2 cellular contexts compared by ENCODE assay signal in the genomic region with DNA sequence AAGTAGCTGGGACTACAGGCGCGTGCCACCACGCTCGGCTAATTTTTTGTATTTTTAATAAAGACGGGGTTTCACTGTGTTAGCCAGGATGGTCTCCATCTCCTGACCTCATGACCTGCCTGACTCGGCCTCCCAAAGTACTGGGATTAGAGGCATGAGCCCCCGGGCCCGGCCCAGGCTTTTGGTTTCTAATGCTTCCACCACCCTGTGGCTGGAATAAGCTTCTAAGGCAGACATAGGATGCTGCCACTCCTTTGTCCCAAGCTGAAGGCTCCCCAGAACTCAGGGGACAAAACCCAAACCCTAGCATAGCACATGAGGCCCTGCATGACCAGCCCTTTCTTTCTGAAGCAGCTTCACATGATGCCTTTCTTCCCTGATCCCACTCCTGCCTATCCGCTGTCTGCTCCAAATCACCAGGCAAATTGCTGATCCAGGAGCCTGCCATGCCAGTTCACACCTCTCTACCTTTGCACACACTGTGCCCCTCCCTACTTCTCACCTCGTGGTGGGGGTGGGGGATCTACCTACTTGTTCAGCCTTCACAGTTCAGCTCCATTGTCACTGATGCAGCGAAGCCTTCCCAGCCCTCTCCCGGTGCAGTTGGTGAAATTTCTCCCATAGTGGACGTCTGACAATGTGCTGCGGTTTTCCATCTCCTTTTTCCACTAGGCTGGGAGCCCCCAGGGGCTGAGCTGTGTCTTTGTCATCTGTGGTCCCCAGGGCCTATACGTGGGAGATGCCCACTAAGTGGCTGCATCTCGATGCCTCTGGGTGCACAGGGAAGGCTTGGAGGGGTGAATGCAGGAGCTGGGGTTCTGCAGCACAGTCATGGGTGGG.
TF ChIP-seq lines count a peak whose summit lies in the region.

No MANE protein-coding gene starts in this region.

TF ChIP-seq in SK-N-SH, 30 proteins besides CTCF, POLR2A, EP300 and RAD21 (continued from another document):
- TF ChIP-seq CHD2 (IDR thresholded peaks at IDR 0.05; ENCODE audit: low read length, partially characterized antibody) (no peak), FOSL2 (IDR thresholded peaks at IDR 0.05; ENCODE audit: borderline replicate concordance, low read depth) (no peak), EZH2phosphoT487 (IDR thresholded peaks at IDR 0.05; ENCODE audit: borderline replicate concordance, low read depth) (no peak), ELF1 (IDR thresholded peaks at IDR 0.05) (no peak)
- TF ChIP-seq, protein P1, sequence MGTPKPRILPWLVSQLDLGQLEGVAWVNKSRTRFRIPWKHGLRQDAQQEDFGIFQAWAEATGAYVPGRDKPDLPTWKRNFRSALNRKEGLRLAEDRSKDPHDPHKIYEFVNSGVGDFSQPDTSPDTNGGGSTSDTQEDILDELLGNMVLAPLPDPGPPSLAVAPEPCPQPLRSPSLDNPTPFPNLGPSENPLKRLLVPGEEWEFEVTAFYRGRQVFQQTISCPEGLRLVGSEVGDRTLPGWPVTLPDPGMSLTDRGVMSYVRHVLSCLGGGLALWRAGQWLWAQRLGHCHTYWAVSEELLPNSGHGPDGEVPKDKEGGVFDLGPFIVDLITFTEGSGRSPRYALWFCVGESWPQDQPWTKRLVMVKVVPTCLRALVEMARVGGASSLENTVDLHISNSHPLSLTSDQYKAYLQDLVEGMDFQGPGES (IDR thresholded peaks at IDR 0.05; ENCODE audit: low read depth, low read length), result no peak
- TF ChIP-seq, protein P2, sequence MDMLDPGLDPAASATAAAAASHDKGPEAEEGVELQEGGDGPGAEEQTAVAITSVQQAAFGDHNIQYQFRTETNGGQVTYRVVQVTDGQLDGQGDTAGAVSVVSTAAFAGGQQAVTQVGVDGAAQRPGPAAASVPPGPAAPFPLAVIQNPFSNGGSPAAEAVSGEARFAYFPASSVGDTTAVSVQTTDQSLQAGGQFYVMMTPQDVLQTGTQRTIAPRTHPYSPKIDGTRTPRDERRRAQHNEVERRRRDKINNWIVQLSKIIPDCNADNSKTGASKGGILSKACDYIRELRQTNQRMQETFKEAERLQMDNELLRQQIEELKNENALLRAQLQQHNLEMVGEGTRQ (IDR thresholded peaks at IDR 0.05; ENCODE audit: borderline replicate concordance, low read depth, low read length), result no peak
- TF ChIP-seq, protein P3, sequence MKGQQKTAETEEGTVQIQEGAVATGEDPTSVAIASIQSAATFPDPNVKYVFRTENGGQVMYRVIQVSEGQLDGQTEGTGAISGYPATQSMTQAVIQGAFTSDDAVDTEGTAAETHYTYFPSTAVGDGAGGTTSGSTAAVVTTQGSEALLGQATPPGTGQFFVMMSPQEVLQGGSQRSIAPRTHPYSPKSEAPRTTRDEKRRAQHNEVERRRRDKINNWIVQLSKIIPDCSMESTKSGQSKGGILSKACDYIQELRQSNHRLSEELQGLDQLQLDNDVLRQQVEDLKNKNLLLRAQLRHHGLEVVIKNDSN (IDR thresholded peaks at IDR 0.05; ENCODE audit: borderline replicate concordance, low read depth), result no peak

TF ChIP-seq in SK-N-SH treated with all-trans-retinoic acid at 6 μM for 48 hours, 23 proteins besides CTCF, POLR2A, EP300 and RAD21 (continued from another document):
- no peak for TF ChIP-seq ZNF70 (CRISPR knock-in tag; IDR thresholded peaks at IDR 0.05)
- no peak for TF ChIP-seq ZFP30 (CRISPR knock-in tag; IDR thresholded peaks at IDR 0.05)
- no peak for TF ChIP-seq PPARA (CRISPR knock-in tag; IDR thresholded peaks at IDR 0.05; ENCODE audit: borderline replicate concordance)
- TF ChIP-seq, protein P4, sequence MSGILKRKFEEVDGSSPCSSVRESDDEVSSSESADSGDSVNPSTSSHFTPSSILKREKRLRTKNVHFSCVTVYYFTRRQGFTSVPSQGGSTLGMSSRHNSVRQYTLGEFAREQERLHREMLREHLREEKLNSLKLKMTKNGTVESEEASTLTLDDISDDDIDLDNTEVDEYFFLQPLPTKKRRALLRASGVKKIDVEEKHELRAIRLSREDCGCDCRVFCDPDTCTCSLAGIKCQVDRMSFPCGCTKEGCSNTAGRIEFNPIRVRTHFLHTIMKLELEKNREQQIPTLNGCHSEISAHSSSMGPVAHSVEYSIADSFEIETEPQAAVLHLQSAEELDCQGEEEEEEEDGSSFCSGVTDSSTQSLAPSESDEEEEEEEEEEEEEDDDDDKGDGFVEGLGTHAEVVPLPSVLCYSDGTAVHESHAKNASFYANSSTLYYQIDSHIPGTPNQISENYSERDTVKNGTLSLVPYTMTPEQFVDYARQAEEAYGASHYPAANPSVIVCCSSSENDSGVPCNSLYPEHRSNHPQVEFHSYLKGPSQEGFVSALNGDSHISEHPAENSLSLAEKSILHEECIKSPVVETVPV (CRISPR knock-in tag; IDR thresholded peaks at IDR 0.05), result no peak
- no peak for TF ChIP-seq ESRRG (CRISPR knock-in tag; IDR thresholded peaks at IDR 0.05)
- TF ChIP-seq, protein P5, sequence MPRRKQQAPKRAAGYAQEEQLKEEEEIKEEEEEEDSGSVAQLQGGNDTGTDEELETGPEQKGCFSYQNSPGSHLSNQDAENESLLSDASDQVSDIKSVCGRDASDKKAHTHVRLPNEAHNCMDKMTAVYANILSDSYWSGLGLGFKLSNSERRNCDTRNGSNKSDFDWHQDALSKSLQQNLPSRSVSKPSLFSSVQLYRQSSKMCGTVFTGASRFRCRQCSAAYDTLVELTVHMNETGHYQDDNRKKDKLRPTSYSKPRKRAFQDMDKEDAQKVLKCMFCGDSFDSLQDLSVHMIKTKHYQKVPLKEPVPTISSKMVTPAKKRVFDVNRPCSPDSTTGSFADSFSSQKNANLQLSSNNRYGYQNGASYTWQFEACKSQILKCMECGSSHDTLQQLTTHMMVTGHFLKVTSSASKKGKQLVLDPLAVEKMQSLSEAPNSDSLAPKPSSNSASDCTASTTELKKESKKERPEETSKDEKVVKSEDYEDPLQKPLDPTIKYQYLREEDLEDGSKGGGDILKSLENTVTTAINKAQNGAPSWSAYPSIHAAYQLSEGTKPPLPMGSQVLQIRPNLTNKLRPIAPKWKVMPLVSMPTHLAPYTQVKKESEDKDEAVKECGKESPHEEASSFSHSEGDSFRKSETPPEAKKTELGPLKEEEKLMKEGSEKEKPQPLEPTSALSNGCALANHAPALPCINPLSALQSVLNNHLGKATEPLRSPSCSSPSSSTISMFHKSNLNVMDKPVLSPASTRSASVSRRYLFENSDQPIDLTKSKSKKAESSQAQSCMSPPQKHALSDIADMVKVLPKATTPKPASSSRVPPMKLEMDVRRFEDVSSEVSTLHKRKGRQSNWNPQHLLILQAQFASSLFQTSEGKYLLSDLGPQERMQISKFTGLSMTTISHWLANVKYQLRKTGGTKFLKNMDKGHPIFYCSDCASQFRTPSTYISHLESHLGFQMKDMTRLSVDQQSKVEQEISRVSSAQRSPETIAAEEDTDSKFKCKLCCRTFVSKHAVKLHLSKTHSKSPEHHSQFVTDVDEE (CRISPR knock-in tag; IDR thresholded peaks at IDR 0.05), result no peak
- TF ChIP-seq ZC3H10 (CRISPR knock-in tag; IDR thresholded peaks at IDR 0.05), result no peak
- TF ChIP-seq GLIS3 (CRISPR knock-in tag; IDR thresholded peaks at IDR 0.05), result no peak
- TF ChIP-seq CSDC2 (CRISPR knock-in tag; IDR thresholded peaks at IDR 0.05), result no peak
- TF ChIP-seq TOX (CRISPR knock-in tag; IDR thresholded peaks at IDR 0.05; ENCODE audit: borderline replicate concordance), result no peak
- no peak for TF ChIP-seq ZNF8 (CRISPR knock-in tag; IDR thresholded peaks at IDR 0.05)
- TF ChIP-seq, protein P6, sequence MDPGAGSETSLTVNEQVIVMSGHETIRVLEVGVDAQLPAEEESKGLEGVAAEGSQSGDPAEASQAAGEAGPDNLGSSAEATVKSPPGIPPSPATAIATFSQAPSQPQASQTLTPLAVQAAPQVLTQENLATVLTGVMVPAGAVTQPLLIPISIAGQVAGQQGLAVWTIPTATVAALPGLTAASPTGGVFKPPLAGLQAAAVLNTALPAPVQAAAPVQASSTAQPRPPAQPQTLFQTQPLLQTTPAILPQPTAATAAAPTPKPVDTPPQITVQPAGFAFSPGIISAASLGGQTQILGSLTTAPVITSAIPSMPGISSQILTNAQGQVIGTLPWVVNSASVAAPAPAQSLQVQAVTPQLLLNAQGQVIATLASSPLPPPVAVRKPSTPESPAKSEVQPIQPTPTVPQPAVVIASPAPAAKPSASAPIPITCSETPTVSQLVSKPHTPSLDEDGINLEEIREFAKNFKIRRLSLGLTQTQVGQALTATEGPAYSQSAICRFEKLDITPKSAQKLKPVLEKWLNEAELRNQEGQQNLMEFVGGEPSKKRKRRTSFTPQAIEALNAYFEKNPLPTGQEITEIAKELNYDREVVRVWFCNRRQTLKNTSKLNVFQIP (CRISPR knock-in tag; IDR thresholded peaks at IDR 0.05; ENCODE audit: borderline replicate concordance, low read depth), result no peak
- no peak for TF ChIP-seq TCF4 (CRISPR knock-in tag; IDR thresholded peaks at IDR 0.05; ENCODE audit: borderline replicate concordance)
- TF ChIP-seq RARB (CRISPR knock-in tag; IDR thresholded peaks at IDR 0.05), result no peak
